15 cellular contexts compared by ENCODE assay signal in the genomic region with DNA sequence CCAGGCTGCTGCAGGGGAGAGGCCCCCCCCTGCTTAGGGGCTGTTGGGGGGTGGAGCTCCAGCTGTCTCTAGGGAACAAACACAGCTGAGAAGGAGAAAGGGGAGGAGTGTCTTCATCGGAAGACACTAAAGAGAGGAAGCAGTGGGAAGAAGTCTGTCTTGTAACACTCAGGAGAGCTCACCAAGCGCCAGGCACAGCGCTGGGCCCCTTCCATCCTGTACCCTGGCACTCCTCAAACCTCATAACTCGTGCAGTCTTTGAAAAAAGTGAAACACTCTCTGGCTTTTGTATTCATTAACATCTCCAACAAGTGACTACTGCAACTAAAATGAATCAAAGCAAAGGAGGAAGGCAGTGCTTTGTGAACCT.
DNase-seq lines count a peak whose midpoint lies in the region; ATAC-seq and TF ChIP-seq lines count a peak whose summit lies in the region.
"Had no signal": no experiment of that assay in that cellular context is flagged by ENCODE, and none has a peak within 500 bp of the region (broad histone marks: within the 10 kb centered on the region; RNA-seq: fewer than 3 reads in every experiment).

No MANE protein-coding gene starts in this region.

- H3K27ac ChIP-seq in HL-60 (replicated peaks): peak overlapping the region; percentile 73
- H3K27ac ChIP-seq: testis had no signal

- peaks cover 0 to 8% (median 1%) of the 10 kb centered on the region in 3 donors for H3K27me3 Mint-ChIP-seq in CD14-positive monocyte (ENCODE audit: low read depth in 3 of 3)
- no peaks in the 10 kb centered on the region for H3K27me3 Mint-ChIP-seq in activated T-helper 17 cell treated with anti-CD3 and anti-CD28 coated beads, Interleukin-2, amount 50 U/mL, for 72 hours
- no peaks in the 10 kb centered on the region for H3K27me3 Mint-ChIP-seq in naive thymus-derived CD8-positive, alpha-beta T cell

- ATAC-seq in activated T-helper 17 cell treated with anti-CD3 and anti-CD28 coated beads, Interleukin-2, amount 50 U/mL, for 72 hours (replicated peaks): no peak
- no peak for ATAC-seq in naive thymus-derived CD8-positive, alpha-beta T cell
- no peak for ATAC-seq in HG03045 (IDR thresholded peaks at IDR 0.05; ENCODE audit: unreplicated experiment)
- ATAC-seq: HCT116 had no signal

- H3K4me1 Mint-ChIP-seq in CD14-positive monocyte: peaks cover 55% of the 10 kb centered on the region
- peaks cover 9% of the 10 kb centered on the region for H3K4me1 Mint-ChIP-seq in activated T-helper 17 cell treated with anti-CD3 and anti-CD28 coated beads, Interleukin-2, amount 50 U/mL, for 72 hours
- H3K4me1 Mint-ChIP-seq in naive thymus-derived CD8-positive, alpha-beta T cell: peaks cover 26 to 66% (median 59%) of the 10 kb centered on the region in 4 donors

- no peak for DNase-seq in CD14-positive monocyte (ENCODE audit: low spot score)
- DNase-seq in HL-60 (ENCODE audit: low read depth in 1 of 2, low spot score in 1 of 2): peak in 1 of 2 experiments; percentile 60
- peak in 1 of 10 donors; percentile 12 for DNase-seq in naive thymus-derived CD8-positive, alpha-beta T cell
- no peak for DNase-seq in HK-2 (ENCODE audit: unreplicated experiment)
- no peak for DNase-seq in dedifferentiated amniotic fluid mesenchymal stem cell (ENCODE audit: extremely low spot score)
- no peak for DNase-seq in NCI-H146 (lab: John Stamatoyannopoulos, UW)
- DNase-seq: activated effector memory CD4-positive, alpha-beta T cell treated with Interleukin-2 at 50 U/mL for 16 hours; DMS 273 treated with DMSO at 0.1 percent for 48 hours; NCI-H1048; NCI-H774; stimulated activated CD4-positive, alpha-beta T cell treated with anti-CD3 and anti-CD28 coated beads, Interleukin-2, amount 100 ng/mL, for 24 hours; testis had no signal

- no peaks in the 10 kb centered on the region for H3K27me3 ChIP-seq in HL-60 (ENCODE audit: insufficient read depth, poor library complexity, severe bottlenecking)
- H3K27me3 ChIP-seq: testis had no signal

- peaks cover 0 to 4% (median 0%) of the 10 kb centered on the region in 7 donors for H3K9me3 Mint-ChIP-seq in CD14-positive monocyte
- no peaks in the 10 kb centered on the region for H3K9me3 Mint-ChIP-seq in activated T-helper 17 cell treated with anti-CD3 and anti-CD28 coated beads, Interleukin-2, amount 50 U/mL, for 72 hours
- no peaks in the 10 kb centered on the region for H3K9me3 Mint-ChIP-seq in naive thymus-derived CD8-positive, alpha-beta T cell

- H3K27ac Mint-ChIP-seq in CD14-positive monocyte: peak overlapping the region; percentile 19 to 89 (median 79)
- peak overlapping the region; percentile 90 for H3K27ac Mint-ChIP-seq in activated T-helper 17 cell treated with anti-CD3 and anti-CD28 coated beads, Interleukin-2, amount 50 U/mL, for 72 hours
- peak overlapping the region in 9 of 10 donors; percentile 85 to 98 (median 94) for H3K27ac Mint-ChIP-seq in naive thymus-derived CD8-positive, alpha-beta T cell

- POLR2A ChIA-PET in naive thymus-derived CD8-positive, alpha-beta T cell (lab: Charles Lee): interaction anchor here (1.1 to 2.3 kb wide), 2 partner anchors 10 to 23 kb away, joined by 3 to 7 read pairs; no protein-coding TSS in a partner anchor

- H3K4me3 Mint-ChIP-seq in CD14-positive monocyte: peak overlapping the region in 1 of 2 donors; percentile 83
- H3K4me3 Mint-ChIP-seq in activated T-helper 17 cell treated with anti-CD3 and anti-CD28 coated beads, Interleukin-2, amount 50 U/mL, for 72 hours: no peak overlapping the region
- peak overlapping the region in 9 of 10 donors; percentile 17 to 80 (median 70) for H3K4me3 Mint-ChIP-seq in naive thymus-derived CD8-positive, alpha-beta T cell

- H3K36me3 Mint-ChIP-seq in CD14-positive monocyte: peaks cover 3 to 6% of the 10 kb centered on the region in 2 donors
- no peaks in the 10 kb centered on the region for H3K36me3 Mint-ChIP-seq in activated T-helper 17 cell treated with anti-CD3 and anti-CD28 coated beads, Interleukin-2, amount 50 U/mL, for 72 hours (ENCODE audit: low read depth)
- peaks cover 0 to 5% (median 0%) of the 10 kb centered on the region in 3 donors for H3K36me3 Mint-ChIP-seq in naive thymus-derived CD8-positive, alpha-beta T cell

- intact Hi-C loops in CD14-positive monocyte (cut with micrococcal nuclease): no loop called here

- TF ChIP-seq CTCF in CD14-positive monocyte (IDR thresholded peaks at IDR 0.05) (no peak), HL-60 (IDR thresholded peaks at IDR 0.05; ENCODE audit: insufficient read depth, low read length) (no peak)

- no peak overlapping the region for H3K4me3 ChIP-seq in HL-60 (replicated peaks; ENCODE audit: insufficient read depth, low read length)
- H3K4me3 ChIP-seq: testis had no signal
